ENCODE assay signal across 9 cellular contexts in genomic region chr21:41641821-41642368, GRCh38.
DNase-seq lines count a peak whose midpoint lies in the region; ATAC-seq and TF ChIP-seq lines count a peak whose summit lies in the region.
"Had no signal": no experiment of that assay in that cellular context is flagged by ENCODE, and none has a peak within 500 bp of the region (broad histone marks: within the 10 kb centered on the region; RNA-seq: fewer than 3 reads in every experiment).

No MANE protein-coding gene starts in this region.

- no peaks in the 10 kb centered on the region for H3K9me3 ChIP-seq in ascending aorta

- intact Hi-C loops in ascending aorta (cut with DNase I), result loop anchor here (1.0 to 2.0 kb wide), 3 partner anchors 17 to 29 kb away; no protein-coding TSS in a partner anchor
- intact Hi-C loops in left ventricle myocardium superior (cut with micrococcal nuclease), result no loop called here

- no peak for TF ChIP-seq CTCF in ascending aorta (IDR thresholded peaks at IDR 0.05)

- peak; percentile 95 for DNase-seq in ELR (ENCODE audit: low read depth)
- DNase-seq in ascending aorta (ENCODE audit: low spot score in 2 of 2), result peak; percentile 47 to 92
- peak; percentile 82 for DNase-seq in left ventricle myocardium superior
- peak; percentile 96 for DNase-seq in skeletal muscle cell (ENCODE audit: low read depth)
- DNase-seq in activated CD4-positive, alpha-beta T cell treated with anti-CD3 and anti-CD28 coated beads for 4 hours, result no peak

- ATAC-seq in left ventricle myocardium superior (peak; percentile 86), GM21717 (IDR thresholded peaks at IDR 0.05; ENCODE audit: unreplicated experiment) (no peak), HG03342 (IDR thresholded peaks at IDR 0.05; ENCODE audit: unreplicated experiment) (no peak), HG03460 (IDR thresholded peaks at IDR 0.05; ENCODE audit: unreplicated experiment) (no peak)

- H3K27ac ChIP-seq in ascending aorta, result peak overlapping the region; percentile 90 to 91
- H3K27ac ChIP-seq: cardiac muscle cell had no signal

- no peaks in the 10 kb centered on the region for H3K27me3 ChIP-seq in ascending aorta

- no peaks in the 10 kb centered on the region for H3K36me3 ChIP-seq in ascending aorta
- H3K36me3 ChIP-seq: cardiac muscle cell had no signal

- H3K4me3 ChIP-seq in ascending aorta, result no peak overlapping the region
- no peak overlapping the region for H3K4me3 ChIP-seq in skeletal muscle cell (ENCODE audit: low read depth, low read length)
- H3K4me3 ChIP-seq: cardiac muscle cell had no signal

- H3K4me1 ChIP-seq in ascending aorta, result peaks cover 5 to 19% of the 10 kb centered on the region in 2 donors

Comparison
In these comparisons a context has a peak if more than half of its experiments do, and no peak if none do; other contexts are left out.
1. DNase-seq: peak in ELR (single experiment), ascending aorta (2 of 2), left ventricle myocardium superior (single experiment) and skeletal muscle cell (single experiment); none in activated CD4-positive, alpha-beta T cell treated with anti-CD3 and anti-CD28 coated beads for 4 hours (0 of 2).